ENCODE assay signal across 33 cellular contexts in genomic region chr13:58376349-58376748, GRCh38.
"Had no signal": no experiment of that assay in that cellular context is flagged by ENCODE, and none has a peak within 500 bp of the region (broad histone marks: within the 10 kb centered on the region; RNA-seq: fewer than 3 reads in every experiment).

No MANE protein-coding gene starts in this region.

- H3K27ac ChIP-seq: parathyroid adenoma, psoas muscle, right atrium auricular region, suprapubic skin, tibial artery, upper lobe of right lung had no signal

- H3K79me2 ChIP-seq: parathyroid adenoma had no signal

- ATAC-seq: activated CD8-positive, alpha-beta T cell treated with anti-CD3 and anti-CD28 coated beads for 36 hours; activated naive CD8-positive, alpha-beta T cell treated with anti-CD3 and anti-CD28 coated beads, Interleukin-2, amount 50 U/mL, for 24 hours; esophagus mucosa; left cardiac atrium; naive thymus-derived CD8-positive, alpha-beta T cell; psoas muscle; upper lobe of right lung; WTC11 had no signal

- H3K4me3 Mint-ChIP-seq: activated CD8-positive, alpha-beta T cell treated with anti-CD3 and anti-CD28 coated beads for 36 hours; activated naive CD4-positive, alpha-beta T cell treated with anti-CD3 and anti-CD28 coated beads, Interleukin-2, amount 50 U/mL, for 24 hours; activated naive CD8-positive, alpha-beta T cell treated with anti-CD3 and anti-CD28 coated beads, Interleukin-2, amount 50 U/mL, for 24 hours; central memory CD8-positive, alpha-beta T cell; dendritic cell treated with granulocyte-macrophage colony-stimulating factor and Interleukin-4, amounts not matched to agents 40 ng/mL and 50 ng/mL, for 4 days; endodermal cell; memory B cell; naive thymus-derived CD8-positive, alpha-beta T cell; neural crest cell; WTC11 had no signal

- H3K9ac ChIP-seq: parathyroid adenoma had no signal

- FAIRE-seq: bronchial epithelial cell, keratinocyte had no signal

- H3K9me3 ChIP-seq: psoas muscle, right atrium auricular region, suprapubic skin, tibial artery, upper lobe of right lung had no signal

- H3K36me3 Mint-ChIP-seq: activated naive CD4-positive, alpha-beta T cell treated with anti-CD3 and anti-CD28 coated beads, Interleukin-2, amount 50 U/mL, for 24 hours; memory B cell; WTC11 had no signal

- H3K4me3 ChIP-seq: psoas muscle, right atrium auricular region, smooth muscle cell, suprapubic skin, tibial artery, upper lobe of right lung had no signal

- H3K27me3 ChIP-seq: right atrium auricular region, suprapubic skin, tibial artery, upper lobe of right lung had no signal

- H2AFZ ChIP-seq: parathyroid adenoma had no signal

- H3K4me1 ChIP-seq: parathyroid adenoma, psoas muscle, right atrium auricular region, suprapubic skin, tibial artery, upper lobe of right lung had no signal

- H3K9me3 Mint-ChIP-seq: activated naive CD4-positive, alpha-beta T cell treated with anti-CD3 and anti-CD28 coated beads, Interleukin-2, amount 50 U/mL, for 24 hours; endodermal cell; neural crest cell had no signal

- H3K4me2 ChIP-seq: smooth muscle cell had no signal

- DNase-seq: activated CD4-positive, alpha-beta T cell treated with anti-CD3 and anti-CD28 coated beads for 1 hour; activated CD4-positive, alpha-beta T cell treated with anti-CD3 and anti-CD28 coated beads, Interleukin-2, amount 50 U/mL, for 1 hour; activated CD8-positive, alpha-beta T cell treated with anti-CD3 and anti-CD28 coated beads for 36 hours; activated naive CD8-positive, alpha-beta T cell treated with anti-CD3 and anti-CD28 coated beads, Interleukin-2, amount 50 U/mL, for 24 hours; activated T-cell treated with anti-CD3 and anti-CD28 coated beads, Interleukin-2, amount 50 U/mL, for 48 hours; amygdala; endodermal cell; foreskin fibroblast; head of caudate nucleus; hippocampal formation; left cardiac atrium; midbrain; naive thymus-derived CD8-positive, alpha-beta T cell; nucleus accumbens; psoas muscle; stimulated activated CD4-positive, alpha-beta T cell treated with anti-CD3 and anti-CD28 coated beads, Interleukin-1b, Interleukin-23, amount 100 ng/mL, for 48 hours; stimulated activated naive CD4-positive, alpha-beta T cell; tibial artery; upper lobe of right lung had no signal

- H3K27me3 Mint-ChIP-seq: activated CD8-positive, alpha-beta T cell treated with anti-CD3 and anti-CD28 coated beads for 36 hours; activated naive CD4-positive, alpha-beta T cell treated with anti-CD3 and anti-CD28 coated beads, Interleukin-2, amount 50 U/mL, for 24 hours; activated naive CD8-positive, alpha-beta T cell treated with anti-CD3 and anti-CD28 coated beads, Interleukin-2, amount 50 U/mL, for 24 hours; central memory CD8-positive, alpha-beta T cell; dendritic cell treated with granulocyte-macrophage colony-stimulating factor and Interleukin-4, amounts not matched to agents 40 ng/mL and 50 ng/mL, for 4 days; memory B cell; naive thymus-derived CD8-positive, alpha-beta T cell had no signal

- H3K36me3 ChIP-seq: right atrium auricular region, suprapubic skin, tibial artery, upper lobe of right lung had no signal

- H3K4me1 Mint-ChIP-seq: activated naive CD4-positive, alpha-beta T cell treated with anti-CD3 and anti-CD28 coated beads, Interleukin-2, amount 50 U/mL, for 24 hours; activated naive CD8-positive, alpha-beta T cell treated with anti-CD3 and anti-CD28 coated beads, Interleukin-2, amount 50 U/mL, for 24 hours; central memory CD8-positive, alpha-beta T cell; endodermal cell; memory B cell; naive thymus-derived CD8-positive, alpha-beta T cell; WTC11 had no signal

- H3K27ac Mint-ChIP-seq: activated CD8-positive, alpha-beta T cell treated with anti-CD3 and anti-CD28 coated beads for 36 hours; activated naive CD4-positive, alpha-beta T cell treated with anti-CD3 and anti-CD28 coated beads, Interleukin-2, amount 50 U/mL, for 24 hours; activated naive CD8-positive, alpha-beta T cell treated with anti-CD3 and anti-CD28 coated beads, Interleukin-2, amount 50 U/mL, for 24 hours; activated T-helper 2 cell treated with anti-CD3 and anti-CD28 coated beads, Interferon-gamma antibody, Interleukin-2, Interleukin-4, amounts not matched to agents 10 μg/mL and 5 μg/mL and 100 μg/mL, durations not matched to agents 14 hours and 24 hours and 36 hours; dendritic cell treated with granulocyte-macrophage colony-stimulating factor and Interleukin-4, amounts not matched to agents 40 ng/mL and 50 ng/mL, for 4 days; endodermal cell; memory B cell; naive thymus-derived CD8-positive, alpha-beta T cell; WTC11 had no signal
